1 cellular context compared by ENCODE assay signal in genomic region chr7:70790215-70791073, GRCh38.
A peak's percentile ranks its signal among the peaks of the same experiment; 100 is the strongest.
TF ChIP-seq lines count a peak whose summit lies in the region.

No MANE protein-coding gene starts in this region.

TF ChIP-seq in K562, 482 proteins besides CTCF, POLR2A, EP300 and RAD21 (continued from another document):
- TF ChIP-seq RREB1 (CRISPR knock-in tag; IDR thresholded peaks at IDR 0.05) (no peak), VEZF1 (CRISPR knock-in tag; IDR thresholded peaks at IDR 0.05) (peak; percentile 41; the same call in 1 of the 2 replicates), ZNF766 (CRISPR knock-in tag; conservative IDR thresholded peaks at IDR 0.05) (0 out of 2 replicates have a peak, but pooled peaks have one; percentile 45), E2F6 (IDR thresholded peaks at IDR 0.05; ENCODE audit: borderline replicate concordance in 1 of 2, extremely low read depth in 1 of 2, insufficient read depth in 1 of 2, insufficient read length in 1 of 2, low read depth in 1 of 2, low read length in 1 of 2, poor library complexity in 1 of 2, severe bottlenecking in 1 of 2) (peak in 1 of 2 experiments; percentile 75)
